ENCODE assay signal across 14 cellular contexts in the genomic region with DNA sequence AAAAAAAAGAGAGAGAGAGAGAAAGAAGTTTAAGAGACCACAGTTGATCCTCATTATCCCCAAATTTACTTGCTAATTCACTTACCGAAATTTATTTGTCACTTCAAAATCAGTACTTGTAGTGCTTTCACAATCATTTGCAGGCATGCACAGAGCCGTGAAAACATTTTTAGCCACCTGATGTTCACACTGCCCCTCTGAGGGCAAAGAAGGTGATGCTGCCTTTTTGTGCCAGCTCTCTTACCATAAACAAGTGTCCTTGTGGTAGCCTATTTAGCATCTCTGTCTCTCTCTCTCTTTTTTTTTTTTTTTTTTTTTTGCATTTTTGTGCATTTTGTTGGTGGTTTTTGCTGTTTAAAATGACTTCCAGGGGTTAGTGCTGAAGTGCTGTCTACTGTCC. TPM values are rescaled to one million over a fixed set of nuclear protein-coding genes. Genes with fewer than 3 reads are reported as not detected.
DNase-seq lines count a peak whose midpoint lies in the region; ATAC-seq and TF ChIP-seq lines count a peak whose summit lies in the region.
"Had no signal": no experiment of that assay in that cellular context is flagged by ENCODE, and none has a peak within 500 bp of the region (broad histone marks: within the 10 kb centered on the region; RNA-seq: fewer than 3 reads in every experiment).

No MANE protein-coding gene starts in this region.

- H3K9me3 Mint-ChIP-seq in chondrocyte (ENCODE audit: low read depth), result no peaks in the 10 kb centered on the region

- H3K4me1 ChIP-seq in A673 (ENCODE audit: insufficient read depth, low read length, poor library complexity, severe bottlenecking) (no peaks in the 10 kb centered on the region), gastrocnemius medialis (no peaks in the 10 kb centered on the region), smooth muscle cell (ENCODE audit: low read depth) (no peaks in the 10 kb centered on the region)
- H3K4me1 ChIP-seq: breast epithelium had no signal

- CTCF ChIA-PET in A673 (lab: Charles Lee), result no interaction called here

- no TSS peak for BruUV-seq in A673 (replicated peaks; lab: Mats Ljungman, UMichigan)

- no peak overlapping the region for H3K27ac ChIP-seq in A673 (ENCODE audit: low read depth, low read length, poor library complexity, severe bottlenecking)
- no peak overlapping the region for H3K27ac ChIP-seq in gastrocnemius medialis
- no peak overlapping the region for H3K27ac ChIP-seq in smooth muscle cell (ENCODE audit: low read depth)
- H3K27ac ChIP-seq: breast epithelium had no signal

- intact Hi-C loops in A673 (cut with micrococcal nuclease; ENCODE audit: unreplicated experiment) (no loop called here), gastrocnemius medialis (cut with DNase I; ENCODE audit: low total_unique reads) (no loop called here)

- TF ChIP-seq POLR2A in NB4 (IDR thresholded peaks at IDR 0.05; ENCODE audit: extremely low read depth, insufficient read length), result no peak
- no peak for TF ChIP-seq POLR2A in gastrocnemius medialis (IDR thresholded peaks at IDR 0.05)

- H3K36me3 Mint-ChIP-seq in chondrocyte (ENCODE audit: low read depth), result no peaks in the 10 kb centered on the region

- no peaks in the 10 kb centered on the region for H3K36me3 ChIP-seq in A673 (ENCODE audit: insufficient read depth, low read length, poor library complexity, severe bottlenecking)
- no peaks in the 10 kb centered on the region for H3K36me3 ChIP-seq in gastrocnemius medialis
- no peaks in the 10 kb centered on the region for H3K36me3 ChIP-seq in smooth muscle cell (ENCODE audit: low read depth)
- H3K36me3 ChIP-seq: breast epithelium had no signal

- no peak overlapping the region for H3K4me3 Mint-ChIP-seq in chondrocyte (ENCODE audit: unreplicated experiment)

- no peaks in the 10 kb centered on the region for H4K20me1 ChIP-seq in smooth muscle cell (ENCODE audit: low read depth)

- TF ChIP-seq CTCF in A673 (conservative IDR thresholded peaks at IDR 0.05; ENCODE audit: low read depth, low read length) (peak; percentile 46), GM12865 (IDR thresholded peaks at IDR 0.05; ENCODE audit: insufficient read depth, low read depth, low read length, missing control alignments) (peak; percentile 34), NB4 (IDR thresholded peaks at IDR 0.05; ENCODE audit: low read depth, low read length) (peak; percentile 40), chondrocyte (IDR thresholded peaks at IDR 0.05) (peak; percentile 26), gastrocnemius medialis (IDR thresholded peaks at IDR 0.05 in 4 of 5, conservative IDR thresholded peaks at IDR 0.05 in 1 of 5) (no peak), smooth muscle cell (IDR thresholded peaks at IDR 0.05; ENCODE audit: borderline replicate concordance, insufficient read depth, poor library complexity, severe bottlenecking) (no peak)

- POLR2A ChIA-PET in A673 (lab: Charles Lee; ENCODE audit: low non-redundant PET), result interaction anchor here (0.7 kb wide), 1 partner anchor 108 kb away, joined by 4 read pairs; no protein-coding TSS in a partner anchor

- no peaks in the 10 kb centered on the region for H3K9me3 ChIP-seq in A673 (ENCODE audit: low read depth, low read length, poor library complexity, severe bottlenecking)
- no peaks in the 10 kb centered on the region for H3K9me3 ChIP-seq in gastrocnemius medialis
- H3K9me3 ChIP-seq in smooth muscle cell (replicated peaks; ENCODE audit: low read depth), result no peaks in the 10 kb centered on the region
- H3K9me3 ChIP-seq: breast epithelium had no signal

- no peaks in the 10 kb centered on the region for H3K4me1 Mint-ChIP-seq in chondrocyte (ENCODE audit: low read depth)

- no peak overlapping the region for H2AFZ ChIP-seq in smooth muscle cell (ENCODE audit: low read depth)

- peaks cover 5% of the 10 kb centered on the region for H3K27me3 Mint-ChIP-seq in chondrocyte (ENCODE audit: low read depth)

- H3K4me3 ChIP-seq in A673 (ENCODE audit: low read depth, low read length, poor library complexity, severe bottlenecking) (no peak overlapping the region), GM12865 (ENCODE audit: low read depth, low read length) (no peak overlapping the region), NB4 (ENCODE audit: low read depth, low read length) (no peak overlapping the region), gastrocnemius medialis (no peak overlapping the region), smooth muscle cell (no peak overlapping the region)
- H3K4me3 ChIP-seq: breast epithelium, lung, skin epidermis had no signal

- H3K9ac ChIP-seq in smooth muscle cell (ENCODE audit: low read depth), result no peak overlapping the region

- WGBS in smooth muscle cell (ENCODE audit: low lambda C conversion rate), result 54% methylated on average over 2 of the region's 2 CpGs

- ATAC-seq in gastrocnemius medialis (no peak), HG03469 (IDR thresholded peaks at IDR 0.05; ENCODE audit: unreplicated experiment) (no peak)

- H3F3A ChIP-seq in smooth muscle cell (ENCODE audit: low read depth), result no peaks in the 10 kb centered on the region

- in situ Hi-C loops in gastrocnemius medialis (cut with MboI; ENCODE audit: low sequenced_read_pairs in 4 of 4), result no loop called here

- DNase-seq in A673 (ENCODE audit: low spot score) (peak; percentile 23), GM12865 (ENCODE audit: low read depth) (peak; percentile 13), NB4 (ENCODE audit: low read depth) (peak; percentile 48), chondrocyte (ENCODE audit: low spot score) (no peak), COR-L47 (lab: John Stamatoyannopoulos, UW) (no peak), gastrocnemius medialis (no peak), smooth muscle cell (lab: John Stamatoyannopoulos, UW; ENCODE audit: unreplicated experiment) (no peak)
- DNase-seq: activated T-cell treated with anti-CD3 and anti-CD28 coated beads, Interleukin-2, amount 50 U/mL, for 1 hour; NCI-H1436 treated with DMSO at 0.1 percent for 48 hours; T-helper 1 cell had no signal

- no peaks in the 10 kb centered on the region for H3K27me3 ChIP-seq in A673 (replicated peaks; ENCODE audit: insufficient read depth, low read depth, low read length, poor library complexity)
- H3K27me3 ChIP-seq in gastrocnemius medialis, result peaks cover 0 to 2% (median 0%) of the 10 kb centered on the region in 3 donors
- no peaks in the 10 kb centered on the region for H3K27me3 ChIP-seq in smooth muscle cell (ENCODE audit: low read depth)

- H3K79me2 ChIP-seq in smooth muscle cell (ENCODE audit: low read depth), result no peaks in the 10 kb centered on the region

- no peak overlapping the region for H3K27ac Mint-ChIP-seq in chondrocyte (ENCODE audit: unreplicated experiment)

- no peak overlapping the region for H3K4me2 ChIP-seq in smooth muscle cell

RNA-seq across cellular contexts. Expression of gene CASP14, which starts 24.0 kb away (rescaled TPM):
- total RNA-seq in A673 (2021) (not detected in 2 replicates), chondrocyte (not detected in 3 replicates), gastrocnemius medialis (not detected), smooth muscle cell (not detected in 2 replicates)
- polyA plus RNA-seq in smooth muscle cell, result not detected in 2 replicates
- total RNA-seq: lung had no signal
- polyA plus RNA-seq: lung had no signal

RNA-seq across cellular contexts. Expression of gene SLC1A6, which starts 45.6 kb away (rescaled TPM):
- total RNA-seq in A673 (2021), result 0.26 TPM in 1 of 2 replicates, not detected in the other
- not detected in 3 replicates for total RNA-seq in chondrocyte
- total RNA-seq in gastrocnemius medialis, result not detected
- total RNA-seq in smooth muscle cell, result 16.2 and 20.9 TPM in 2 replicates
- polyA plus RNA-seq in smooth muscle cell, result 2.4 and 35.9 TPM in 2 replicates
- total RNA-seq: breast epithelium, lung had no signal
- polyA plus RNA-seq: lung had no signal

RNA-seq across cellular contexts. Expression of gene OR1I1, which starts 56.8 kb away (rescaled TPM):
- total RNA-seq in A673 (2021), result not detected in 2 replicates
- total RNA-seq in chondrocyte, result not detected in 3 replicates
- not detected for total RNA-seq in gastrocnemius medialis
- total RNA-seq in smooth muscle cell, result not detected in 2 replicates
- polyA plus RNA-seq in smooth muscle cell, result not detected in 2 replicates
- total RNA-seq: breast epithelium, lung had no signal
- polyA plus RNA-seq: lung had no signal

Comparison
In these comparisons a context has a peak if more than half of its experiments do, and no peak if none do; other contexts are left out.
1. DNase-seq: peak in A673 (single experiment), GM12865 (single experiment) and NB4 (single experiment); none in chondrocyte (single experiment), COR-L47 (single experiment), gastrocnemius medialis (0 of 2) and smooth muscle cell (single experiment).
2. CTCF ChIP-seq: peak in A673 (single experiment), GM12865 (single experiment), NB4 (single experiment) and chondrocyte (single experiment); none in gastrocnemius medialis (0 of 5) and smooth muscle cell (single experiment).
3. RNA of gene SLC1A6, which starts 45.6 kb away (total RNA-seq): 16.2 to 20.9 TPM in smooth muscle cell; 0.26 TPM in A673, not detected in chondrocyte and not detected in gastrocnemius medialis; every median in the first group is over 10 times any median in the second.